Comparison of ENCODE assay signal across 8 cellular contexts in the genomic region with DNA sequence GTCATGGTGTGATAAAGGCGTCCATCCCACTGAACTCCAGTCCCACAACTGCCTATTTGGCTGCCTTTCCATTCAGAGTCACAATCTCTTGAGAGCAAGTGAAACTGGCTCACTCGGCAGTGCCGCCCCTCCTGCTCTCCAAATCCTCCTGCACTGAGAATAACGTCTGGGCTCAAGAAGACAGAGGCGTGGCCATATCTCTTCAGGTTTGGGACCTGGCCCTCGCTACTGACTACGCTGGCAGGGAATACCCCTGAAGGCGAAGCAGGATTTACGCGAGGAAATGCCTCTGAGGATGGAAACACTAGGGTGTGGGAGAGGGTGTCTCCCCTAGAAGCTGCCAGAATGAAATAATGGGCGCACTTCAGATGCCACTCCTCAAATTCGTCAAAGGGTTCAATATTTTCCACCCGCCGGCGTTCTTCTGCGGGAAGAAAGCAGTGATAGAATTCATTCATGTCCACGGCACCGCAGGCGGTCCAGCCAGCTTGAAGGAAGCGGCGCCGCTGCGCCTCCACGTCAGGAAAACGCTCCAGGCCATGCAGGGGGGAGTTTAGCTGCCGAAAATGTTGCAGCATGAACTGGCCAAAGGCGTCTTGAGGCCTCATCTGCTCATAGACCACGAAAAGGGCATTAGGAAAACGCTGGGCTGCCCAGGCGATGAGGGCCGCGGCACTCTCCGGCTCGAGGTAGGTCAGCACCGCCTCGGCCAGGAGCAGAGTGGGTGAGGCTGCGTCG. TPM values are rescaled to one million over a fixed set of nuclear protein-coding genes. Genes with fewer than 3 reads are reported as not detected.
DNase-seq lines count a peak whose midpoint lies in the region; ATAC-seq and TF ChIP-seq lines count a peak whose summit lies in the region.

No MANE protein-coding gene starts in this region.

- peak overlapping the region; percentile 68 for H3K4me3 ChIP-seq in A673 (ENCODE audit: low read depth, low read length, poor library complexity, severe bottlenecking)

- peaks cover 40% of the 10 kb centered on the region for H3K4me1 Mint-ChIP-seq in activated CD8-positive, alpha-beta T cell treated with anti-CD3 and anti-CD28 coated beads, Interleukin-2, amount 10 ng/mL, durations not matched to agents 7 days and 5 days (ENCODE audit: low read depth)
- H3K4me1 Mint-ChIP-seq in osteocyte (ENCODE audit: unreplicated experiment), result peaks cover 20% of the 10 kb centered on the region

- peak; percentile 59 for DNase-seq in A673 (ENCODE audit: low spot score)
- no peak for DNase-seq in activated CD8-positive, alpha-beta T cell treated with anti-CD3 and anti-CD28 coated beads, Interleukin-2, amount 10 ng/mL, durations not matched to agents 7 days and 5 days
- peak; percentile 40 for DNase-seq in foreskin melanocyte
- no peak for DNase-seq in osteocyte (ENCODE audit: extremely low spot score, unreplicated experiment)
- no peak for DNase-seq in GM10248 (ENCODE audit: extremely low spot score)

- POLR2A ChIA-PET in A673 (lab: Charles Lee; ENCODE audit: low non-redundant PET), result no interaction called here
- POLR2A ChIA-PET in activated CD8-positive, alpha-beta T cell treated with anti-CD3 and anti-CD28 coated beads, Interleukin-2, amount 10 ng/mL, durations not matched to agents 7 days and 5 days (lab: Charles Lee), result interaction anchor here (1.1 to 1.2 kb wide), 2 partner anchors 22 to 41 kb away, joined by 4 to 5 read pairs; no protein-coding TSS in a partner anchor
- POLR2A ChIA-PET in GM10248 (lab: Yijun Ruan, JAX), result no interaction called here

- no peak for TF ChIP-seq CTCF in A673 (conservative IDR thresholded peaks at IDR 0.05; ENCODE audit: low read depth, low read length)
- TF ChIP-seq CTCF in osteocyte (IDR thresholded peaks at IDR 0.05), result no peak
- TF ChIP-seq CTCF in GM10248 (IDR thresholded peaks at IDR 0.05; ENCODE audit: control extremely low read depth, extremely low read depth, low read depth, missing control alignments), result no peak

- H3K27ac ChIP-seq in A673 (ENCODE audit: low read depth, low read length, poor library complexity, severe bottlenecking), result peak overlapping the region; percentile 95

- CTCF ChIA-PET in A673 (lab: Charles Lee), result no interaction called here
- CTCF ChIA-PET in activated CD8-positive, alpha-beta T cell treated with anti-CD3 and anti-CD28 coated beads, Interleukin-2, amount 10 ng/mL, durations not matched to agents 7 days and 5 days (lab: Charles Lee), result interaction anchor here (1.1 to 4.0 kb wide), 5 partner anchors 41 to 185 kb away, joined by 3 to 13 read pairs (median 4); a partner anchor contains a TSS
- CTCF ChIA-PET in GM10248 (lab: Yijun Ruan, JAX), result interaction anchor here (0.9 to 1.3 kb wide), 4 partner anchors 26 to 104 kb away, joined by 3 to 4 read pairs (median 4); no protein-coding TSS in a partner anchor

- H3K27me3 Mint-ChIP-seq in activated CD8-positive, alpha-beta T cell treated with anti-CD3 and anti-CD28 coated beads, Interleukin-2, amount 10 ng/mL, durations not matched to agents 7 days and 5 days (ENCODE audit: low read depth), result no peaks in the 10 kb centered on the region
- peaks cover 3% of the 10 kb centered on the region for H3K27me3 Mint-ChIP-seq in osteocyte (ENCODE audit: unreplicated experiment)

- no peaks in the 10 kb centered on the region for H3K9me3 ChIP-seq in A673 (ENCODE audit: low read depth, low read length, poor library complexity, severe bottlenecking)

- H3K36me3 ChIP-seq in A673 (ENCODE audit: insufficient read depth, low read length, poor library complexity, severe bottlenecking), result peaks cover 6% of the 10 kb centered on the region

- H3K4me3 Mint-ChIP-seq in activated CD8-positive, alpha-beta T cell treated with anti-CD3 and anti-CD28 coated beads, Interleukin-2, amount 10 ng/mL, durations not matched to agents 7 days and 5 days, result peak overlapping the region; percentile 97
- H3K4me3 Mint-ChIP-seq in osteocyte (ENCODE audit: unreplicated experiment), result peak overlapping the region; percentile 88

- no peaks in the 10 kb centered on the region for H3K27me3 ChIP-seq in A673 (replicated peaks; ENCODE audit: insufficient read depth, low read depth, low read length, poor library complexity)

- intact Hi-C loops in A673 (cut with micrococcal nuclease; ENCODE audit: unreplicated experiment), result no loop called here

- ATAC-seq in GM19328 (IDR thresholded peaks at IDR 0.05; ENCODE audit: unreplicated experiment) (peak; percentile 16), GM18870 (IDR thresholded peaks at IDR 0.05; ENCODE audit: unreplicated experiment) (no peak), GM21786 (IDR thresholded peaks at IDR 0.05; ENCODE audit: unreplicated experiment) (no peak)
- no peak for ATAC-seq in activated CD8-positive, alpha-beta T cell treated with anti-CD3 and anti-CD28 coated beads, Interleukin-2, amount 10 ng/mL, durations not matched to agents 7 days and 5 days

- BruUV-seq in A673 (replicated peaks; lab: Mats Ljungman, UMichigan), result TSS peak; percentile 38

- H3K9me3 Mint-ChIP-seq in activated CD8-positive, alpha-beta T cell treated with anti-CD3 and anti-CD28 coated beads, Interleukin-2, amount 10 ng/mL, durations not matched to agents 7 days and 5 days (ENCODE audit: insufficient read depth), result no peaks in the 10 kb centered on the region
- no peaks in the 10 kb centered on the region for H3K9me3 Mint-ChIP-seq in osteocyte (ENCODE audit: unreplicated experiment)

- H3K27ac Mint-ChIP-seq in activated CD8-positive, alpha-beta T cell treated with anti-CD3 and anti-CD28 coated beads, Interleukin-2, amount 10 ng/mL, durations not matched to agents 7 days and 5 days, result peak overlapping the region; percentile 100
- H3K27ac Mint-ChIP-seq in osteocyte (ENCODE audit: unreplicated experiment), result peak overlapping the region; percentile 94

- H3K36me3 Mint-ChIP-seq in activated CD8-positive, alpha-beta T cell treated with anti-CD3 and anti-CD28 coated beads, Interleukin-2, amount 10 ng/mL, durations not matched to agents 7 days and 5 days (ENCODE audit: low read depth), result peaks cover 45% of the 10 kb centered on the region
- H3K36me3 Mint-ChIP-seq in osteocyte (ENCODE audit: unreplicated experiment), result peaks cover 7% of the 10 kb centered on the region

- peaks cover 15% of the 10 kb centered on the region for H3K4me1 ChIP-seq in A673 (ENCODE audit: insufficient read depth, low read length, poor library complexity, severe bottlenecking)

RNA-seq across cellular contexts. Expression of a gene that starts 1.0 kb away (rescaled TPM):
- total RNA-seq in A673 (2021), result 14.3 and 17.2 TPM in 2 replicates
- total RNA-seq in activated CD8-positive, alpha-beta T cell treated with anti-CD3 and anti-CD28 coated beads, Interleukin-2, amount 10 ng/mL, durations not matched to agents 7 days and 5 days, result 10 to 100 TPM; 12.0 to 14.2 TPM
- 8.7 and 8.8 TPM in 2 replicates for total RNA-seq in osteocyte

RNA-seq across cellular contexts. Expression of a gene that starts 27.3 kb away (rescaled TPM):
- total RNA-seq in A673 (2021), result not detected in 2 replicates
- not detected for total RNA-seq in activated CD8-positive, alpha-beta T cell treated with anti-CD3 and anti-CD28 coated beads, Interleukin-2, amount 10 ng/mL, durations not matched to agents 7 days and 5 days
- total RNA-seq in osteocyte, result not detected in 2 replicates

RNA-seq across cellular contexts. Expression of a gene that starts 41.5 kb away (rescaled TPM):
- total RNA-seq in A673 (2021) (33.3 and 34.4 TPM in 2 replicates), osteocyte (25.8 and 28.3 TPM in 2 replicates)
- total RNA-seq in activated CD8-positive, alpha-beta T cell treated with anti-CD3 and anti-CD28 coated beads, Interleukin-2, amount 10 ng/mL, durations not matched to agents 7 days and 5 days, result 10 to 100 TPM; 30.4 to 32.1 TPM

RNA-seq across cellular contexts. Expression of a gene that starts 41.5 kb away (rescaled TPM):
- total RNA-seq in A673 (2021) (31.4 and 37.6 TPM in 2 replicates), osteocyte (19.8 TPM in 2 replicates)
- total RNA-seq in activated CD8-positive, alpha-beta T cell treated with anti-CD3 and anti-CD28 coated beads, Interleukin-2, amount 10 ng/mL, durations not matched to agents 7 days and 5 days, result 10 to 100 TPM; 38.9 to 41.7 TPM

Comparison
In these comparisons a context has a peak if more than half of its experiments do, and no peak if none do; other contexts are left out.
1. DNase-seq: peak in A673 (single experiment) and foreskin melanocyte (single experiment); none in activated CD8-positive, alpha-beta T cell treated with anti-CD3 and anti-CD28 coated beads, Interleukin-2, amount 10 ng/mL, durations not matched to agents 7 days and 5 days (single experiment), osteocyte (single experiment) and GM10248 (single experiment).